In the genomic region with DNA sequence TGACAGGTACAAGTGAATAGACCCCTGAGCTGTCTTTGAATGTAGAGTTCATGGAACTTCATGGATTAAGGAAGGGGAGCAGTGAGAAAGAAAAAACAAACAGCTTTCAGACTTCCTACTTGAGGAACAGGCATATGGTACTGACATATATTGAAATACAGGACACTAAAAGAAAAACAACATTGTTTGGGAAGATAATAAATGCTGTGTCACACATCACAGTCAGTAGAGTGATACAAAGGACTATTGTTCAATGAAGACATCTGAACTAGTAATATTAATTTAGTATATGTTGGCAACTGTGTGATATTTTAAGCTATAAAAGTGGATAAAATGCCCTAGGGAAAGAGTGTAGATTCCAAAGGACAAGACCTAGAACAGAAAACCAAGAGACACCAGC, we compare ENCODE assay signal across 31 cellular contexts. TPM values are rescaled to one million over a fixed set of nuclear protein-coding genes. Genes with fewer than 3 reads are reported as not detected.
DNase-seq lines count a peak whose midpoint lies in the region; ATAC-seq and TF ChIP-seq lines count a peak whose summit lies in the region.
"Had no signal": no experiment of that assay in that cellular context is flagged by ENCODE, and none has a peak within 500 bp of the region (broad histone marks: within the 10 kb centered on the region; RNA-seq: fewer than 3 reads in every experiment).

No MANE protein-coding gene starts in this region.

- no peak for TF ChIP-seq POLR2A in esophagus squamous epithelium (IDR thresholded peaks at IDR 0.05)

- no peaks in the 10 kb centered on the region for H3K27me3 ChIP-seq in Caco-2 (replicated peaks; ENCODE audit: control insufficient read depth, insufficient read depth, low read length)
- H3K27me3 ChIP-seq in esophagus squamous epithelium: peaks cover 0 to 28% (median 0%) of the 10 kb centered on the region in 4 donors

- peaks cover 35% of the 10 kb centered on the region for H3K4me1 Mint-ChIP-seq in Caco-2 (ENCODE audit: low read depth, unreplicated experiment)
- H3K4me1 Mint-ChIP-seq in WTC11: peaks cover 44% of the 10 kb centered on the region
- peaks cover 24% of the 10 kb centered on the region for H3K4me1 Mint-ChIP-seq in neural crest cell
- H3K4me1 Mint-ChIP-seq: activated CD4-positive, alpha-beta T cell treated with anti-CD3 and anti-CD28 coated beads, Interleukin-2, amount 10 ng/mL, durations not matched to agents 7 days and 5 days; activated CD8-positive, alpha-beta memory T cell treated with anti-CD3 and anti-CD28 coated beads, Interleukin-2, amount 10 ng/mL, durations not matched to agents 7 days and 5 days; central memory CD8-positive, alpha-beta T cell; stimulated activated naive B cell treated with anti-CD40 and anti-IgM and Interleukin-4, amounts not matched to agents 10 μg/mL and 1 μg/mL and 100 μg/mL, for 72 hours had no signal

- peak overlapping the region; percentile 83 for H3K4me3 Mint-ChIP-seq in Caco-2 (ENCODE audit: unreplicated experiment)
- peak overlapping the region; percentile 87; the same call in 1 of the 2 replicates for H3K4me3 Mint-ChIP-seq in WTC11
- peak overlapping the region; percentile 92 for H3K4me3 Mint-ChIP-seq in neural crest cell
- H3K4me3 Mint-ChIP-seq: activated CD4-positive, alpha-beta T cell treated with anti-CD3 and anti-CD28 coated beads, Interleukin-2, amount 10 ng/mL, durations not matched to agents 7 days and 5 days; activated CD8-positive, alpha-beta memory T cell treated with anti-CD3 and anti-CD28 coated beads, Interleukin-2, amount 10 ng/mL, durations not matched to agents 7 days and 5 days; activated T-cell treated with anti-CD3 and anti-CD28 coated beads, Interleukin-2, amount 50 U/mL, for 72 hours; central memory CD8-positive, alpha-beta T cell; stimulated activated naive B cell treated with anti-CD40 and anti-IgM and Interleukin-4, amounts not matched to agents 10 μg/mL and 1 μg/mL and 100 μg/mL, for 72 hours; T-helper 2 cell treated with Interferon-gamma antibody and Interleukin-4, amounts not matched to agents 5 μg/mL and 100 μg/mL, for 36 hours had no signal

- DNase-seq in Caco-2: no peak
- no peak for DNase-seq in WTC11 (ENCODE audit: low spot score)
- no peak for DNase-seq in esophagus squamous epithelium (lab: John Stamatoyannopoulos, UW)
- DNase-seq in neural crest cell (ENCODE audit: low read depth, low spot score): no peak
- no peak for DNase-seq in NCI-H2196 (lab: John Stamatoyannopoulos, UW; ENCODE audit: unreplicated experiment)
- no peak for DNase-seq in NCI-H748 treated with DMSO at 0.1 percent for 48 hours (lab: John Stamatoyannopoulos, UW)
- DNase-seq: ACHN; activated CD4-positive, alpha-beta T cell treated with anti-CD3 and anti-CD28 coated beads, Interleukin-2, amount 10 ng/mL, durations not matched to agents 7 days and 5 days; activated CD8-positive, alpha-beta memory T cell treated with anti-CD3 and anti-CD28 coated beads, Interleukin-2, amount 10 ng/mL, durations not matched to agents 7 days and 5 days; activated naive CD4-positive, alpha-beta T cell treated with anti-CD3 and anti-CD28 coated beads, Interleukin-2, amount 50 U/mL, for 16 hours; activated T-cell treated with anti-CD3 and anti-CD28 coated beads, Interleukin-2, amount 50 U/mL, for 72 hours; anterior cingulate cortex; dorsolateral prefrontal cortex; erythroblast; H7; hypothalamus; islet precursor cell; Kasumi-1; NCI-H1092; NCI-H187 treated with DMSO at 0.1 percent for 48 hours; NCI-H2227 treated with DMSO at 0.1 percent for 48 hours; NCI-H774; stimulated activated CD4-positive, alpha-beta T cell treated with anti-CD3 and anti-CD28 coated beads, Interleukin-4, amount 100 ng/mL, for 1 hour; stimulated activated naive B cell treated with anti-CD40 and anti-IgM and Interleukin-4, amounts not matched to agents 10 μg/mL and 1 μg/mL and 100 μg/mL, for 72 hours; WERI-Rb-1 had no signal

- intact Hi-C loops in Caco-2 (cut with micrococcal nuclease; ENCODE audit: unreplicated experiment): no loop called here
- intact Hi-C loops in esophagus squamous epithelium (cut with DNase I): no loop called here

- BruUV-seq in Caco-2 (replicated peaks; lab: Mats Ljungman, UMichigan): no TSS peak

- H3K36me3 Mint-ChIP-seq in Caco-2 (ENCODE audit: insufficient read depth, unreplicated experiment): peaks cover 12% of the 10 kb centered on the region
- no peaks in the 10 kb centered on the region for H3K36me3 Mint-ChIP-seq in WTC11
- H3K36me3 Mint-ChIP-seq in neural crest cell (ENCODE audit: low read depth): no peaks in the 10 kb centered on the region
- H3K36me3 Mint-ChIP-seq: activated CD8-positive, alpha-beta memory T cell treated with anti-CD3 and anti-CD28 coated beads, Interleukin-2, amount 10 ng/mL, durations not matched to agents 7 days and 5 days; stimulated activated naive B cell treated with anti-CD40 and anti-IgM and Interleukin-4, amounts not matched to agents 10 μg/mL and 1 μg/mL and 100 μg/mL, for 72 hours had no signal

- H3K36me3 ChIP-seq in Caco-2 (ENCODE audit: control insufficient read depth, insufficient read depth, low read length) (no peaks in the 10 kb centered on the region; the same call in 1 of the 2 replicates), esophagus squamous epithelium (no peaks in the 10 kb centered on the region)

- ATAC-seq in WTC11 (no peak), HG03045 (IDR thresholded peaks at IDR 0.05; ENCODE audit: unreplicated experiment) (no peak), GM18907 (IDR thresholded peaks at IDR 0.05; ENCODE audit: unreplicated experiment) (no peak)
- ATAC-seq: activated CD8-positive, alpha-beta memory T cell treated with anti-CD3 and anti-CD28 coated beads, Interleukin-2, amount 10 ng/mL, durations not matched to agents 7 days and 5 days; activated T-cell treated with anti-CD3 and anti-CD28 coated beads, Interleukin-2, amount 50 U/mL, for 72 hours; SK-N-SH treated with all-trans-retinoic acid at 6 μM for 48 hours; stimulated activated naive B cell treated with anti-CD40 and anti-IgM and Interleukin-4, amounts not matched to agents 10 μg/mL and 1 μg/mL and 100 μg/mL, for 72 hours had no signal

- H3K27ac ChIP-seq in esophagus squamous epithelium: peak overlapping the region in 3 of 4 donors; percentile 96 to 99 (median 97)
- H3K27ac ChIP-seq: dorsolateral prefrontal cortex, WERI-Rb-1 had no signal

- H3K4me1 ChIP-seq in Caco-2 (no peaks in the 10 kb centered on the region), esophagus squamous epithelium (peaks cover 0 to 47% (median 0%) of the 10 kb centered on the region in 3 donors)

- H3K9me3 Mint-ChIP-seq in Caco-2 (ENCODE audit: unreplicated experiment) (no peaks in the 10 kb centered on the region), WTC11 (no peaks in the 10 kb centered on the region), neural crest cell (no peaks in the 10 kb centered on the region)
- H3K9me3 Mint-ChIP-seq: activated CD4-positive, alpha-beta T cell treated with anti-CD3 and anti-CD28 coated beads, Interleukin-2, amount 10 ng/mL, durations not matched to agents 7 days and 5 days had no signal

- H3K4me3 ChIP-seq in Caco-2 (ENCODE audit: low read depth, low read length) (no peak overlapping the region), esophagus squamous epithelium (peak overlapping the region in 3 of 4 donors; percentile 70 to 77 (median 73))
- H3K4me3 ChIP-seq: dorsolateral prefrontal cortex had no signal

- CTCF ChIA-PET in Caco-2 (lab: Charles Lee) (no interaction called here), WTC11 (lab: Charles Lee) (no interaction called here)

- TF ChIP-seq CTCF in Caco-2 (IDR thresholded peaks at IDR 0.05; ENCODE audit: insufficient read depth in 1 of 2, low read depth in 1 of 2, low read length in 1 of 2, severe bottlenecking in 1 of 2, unreplicated experiment in 1 of 2): no peak
- no peak for TF ChIP-seq CTCF in WTC11 (IDR thresholded peaks at IDR 0.05)
- no peak for TF ChIP-seq CTCF in esophagus squamous epithelium (IDR thresholded peaks at IDR 0.05)
- TF ChIP-seq CTCF in neural crest cell (conservative IDR thresholded peaks at IDR 0.05): no peak

- no peaks in the 10 kb centered on the region for H3K9me3 ChIP-seq in Caco-2
- H3K9me3 ChIP-seq in esophagus squamous epithelium: no peaks in the 10 kb centered on the region

- H3K27ac Mint-ChIP-seq in Caco-2 (ENCODE audit: unreplicated experiment) (peak overlapping the region; percentile 53), WTC11 (no peak overlapping the region), neural crest cell (ENCODE audit: unreplicated experiment) (no peak overlapping the region)
- H3K27ac Mint-ChIP-seq: activated CD4-positive, alpha-beta T cell treated with anti-CD3 and anti-CD28 coated beads, Interleukin-2, amount 10 ng/mL, durations not matched to agents 7 days and 5 days; activated CD8-positive, alpha-beta memory T cell treated with anti-CD3 and anti-CD28 coated beads, Interleukin-2, amount 10 ng/mL, durations not matched to agents 7 days and 5 days; activated T-cell treated with anti-CD3 and anti-CD28 coated beads, Interleukin-2, amount 50 U/mL, for 72 hours; stimulated activated naive B cell treated with anti-CD40 and anti-IgM and Interleukin-4, amounts not matched to agents 10 μg/mL and 1 μg/mL and 100 μg/mL, for 72 hours; T-helper 2 cell treated with Interferon-gamma antibody and Interleukin-4, amounts not matched to agents 5 μg/mL and 100 μg/mL, for 36 hours had no signal

- H3K27me3 Mint-ChIP-seq in Caco-2 (ENCODE audit: insufficient read depth, unreplicated experiment): no peaks in the 10 kb centered on the region
- H3K27me3 Mint-ChIP-seq in WTC11 (ENCODE audit: low read depth): no peaks in the 10 kb centered on the region
- peaks cover 29% of the 10 kb centered on the region for H3K27me3 Mint-ChIP-seq in neural crest cell (ENCODE audit: low read depth)

- POLR2A ChIA-PET in Caco-2 (lab: Charles Lee): no interaction called here
- POLR2A ChIA-PET in WTC11 (lab: Charles Lee): no interaction called here

TF ChIP-seq in WTC11, 78 proteins besides CTCF, POLR2A, EP300 and RAD21 (continues in another document):
- TF ChIP-seq FOXK1 (CRISPR knock-in tag; IDR thresholded peaks at IDR 0.05) (no peak), ZNF219 (CRISPR knock-in tag; IDR thresholded peaks at IDR 0.05; ENCODE audit: borderline replicate concordance) (no peak), ZNF423 (CRISPR knock-in tag; IDR thresholded peaks at IDR 0.05) (no peak), ATF1 (CRISPR knock-in tag; IDR thresholded peaks at IDR 0.05) (no peak), NFYB (CRISPR knock-in tag; conservative IDR thresholded peaks at IDR 0.05; ENCODE audit: low read depth) (no peak)
- TF ChIP-seq, protein P1, sequence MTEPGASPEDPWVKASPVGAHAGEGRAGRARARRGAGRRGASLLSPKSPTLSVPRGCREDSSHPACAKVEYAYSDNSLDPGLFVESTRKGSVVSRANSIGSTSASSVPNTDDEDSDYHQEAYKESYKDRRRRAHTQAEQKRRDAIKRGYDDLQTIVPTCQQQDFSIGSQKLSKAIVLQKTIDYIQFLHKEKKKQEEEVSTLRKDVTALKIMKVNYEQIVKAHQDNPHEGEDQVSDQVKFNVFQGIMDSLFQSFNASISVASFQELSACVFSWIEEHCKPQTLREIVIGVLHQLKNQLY (CRISPR knock-in tag; IDR thresholded peaks at IDR 0.05): no peak

RNA-seq across cellular contexts. Expression of a gene that starts 3.3 kb away (rescaled TPM):
- total RNA-seq in Caco-2 (2022) (21.7 and 22.7 TPM in 2 replicates), WTC11 (2021) (27.0 to 29.8 TPM (median 28.3 TPM) in 3 replicates), esophagus squamous epithelium (100 to 1,000 TPM; 154 to 393 (median 290) TPM), neural crest cell (9.8 and 10.2 TPM in 2 replicates)
- total RNA-seq: activated CD4-positive, alpha-beta T cell treated with anti-CD3 and anti-CD28 coated beads, Interleukin-2, amount 10 ng/mL, durations not matched to agents 7 days and 5 days; activated CD8-positive, alpha-beta memory T cell treated with anti-CD3 and anti-CD28 coated beads, Interleukin-2, amount 10 ng/mL, durations not matched to agents 7 days and 5 days; activated T-cell treated with anti-CD3 and anti-CD28 coated beads, Interleukin-2, amount 50 U/mL, for 72 hours had no signal

RNA-seq across cellular contexts. Expression of a gene that starts 56.3 kb away (rescaled TPM):
- total RNA-seq in Caco-2 (2022) (4.5 and 6.8 TPM in 2 replicates), WTC11 (2021) (2.1 to 2.8 TPM (median 2.6 TPM) in 3 replicates), esophagus squamous epithelium (100 to 1,000 TPM; 210 to 311 (median 279) TPM), neural crest cell (0.09 and 0.16 TPM in 2 replicates)
- total RNA-seq: activated CD4-positive, alpha-beta T cell treated with anti-CD3 and anti-CD28 coated beads, Interleukin-2, amount 10 ng/mL, durations not matched to agents 7 days and 5 days; activated CD8-positive, alpha-beta memory T cell treated with anti-CD3 and anti-CD28 coated beads, Interleukin-2, amount 10 ng/mL, durations not matched to agents 7 days and 5 days; activated T-cell treated with anti-CD3 and anti-CD28 coated beads, Interleukin-2, amount 50 U/mL, for 72 hours; Daoy had no signal

Comparison
In these comparisons a context has a peak if more than half of its experiments do, and no peak if none do; other contexts are left out.
1. RNA of a gene that starts 56.3 kb away (total RNA-seq): 210 to 311 TPM in esophagus squamous epithelium; 4.5 to 6.8 TPM in Caco-2, 2.1 to 2.8 TPM in WTC11 and 0.09 to 0.16 TPM in neural crest cell; every median in the first group is over 10 times any median in the second.
2. Peak in every context shown above with its lines, with median percentiles within 50 percentile points of each other: H3K4me3 Mint-ChIP-seq.